In the genomic region with DNA sequence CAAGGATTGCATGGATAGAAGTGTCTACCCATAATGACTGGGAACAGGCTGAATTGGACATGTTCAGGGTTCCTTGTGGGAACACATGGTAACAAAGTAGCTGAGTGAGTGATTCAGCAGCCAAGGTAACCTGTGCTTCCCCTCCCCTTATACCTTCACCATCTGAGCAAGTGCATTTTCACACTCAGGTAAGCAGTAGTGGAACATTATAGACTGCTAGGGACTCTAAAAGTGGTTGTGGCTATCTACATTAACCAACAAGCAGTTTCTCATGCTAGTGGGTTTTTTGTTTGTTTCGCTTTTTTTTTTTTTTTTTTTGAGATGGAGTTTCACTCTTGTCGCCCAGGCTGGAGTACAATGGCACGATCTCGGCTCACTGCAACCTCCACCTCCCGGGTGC, we compare ENCODE assay signal across 24 cellular contexts. TPM values are rescaled to one million over a fixed set of nuclear protein-coding genes. Genes with fewer than 3 reads are reported as not detected.
A peak's percentile ranks its signal among the peaks of the same experiment; 100 is the strongest.
DNase-seq lines count a peak whose midpoint lies in the region; ATAC-seq, FAIRE-seq and TF ChIP-seq lines count a peak whose summit lies in the region.
"Had no signal": no experiment of that assay in that cellular context is flagged by ENCODE, and none has a peak within 500 bp of the region (broad histone marks: within the 10 kb centered on the region; RNA-seq: fewer than 3 reads in every experiment).

No MANE protein-coding gene starts in this region.

- FAIRE-seq in kidney (lab: Jason Lieb, UNC) = no peak
- FAIRE-seq: H1, HTR-8/SVneo, keratinocyte had no signal

- peaks cover 5% of the 10 kb centered on the region for H3K9me3 Mint-ChIP-seq in activated naive CD8-positive, alpha-beta T cell treated with anti-CD3 and anti-CD28 coated beads, Interleukin-2, amount 10 ng/mL, durations not matched to agents 7 days and 5 days
- peaks cover 4% of the 10 kb centered on the region for H3K9me3 Mint-ChIP-seq in activated naive CD8-positive, alpha-beta T cell treated with anti-CD3 and anti-CD28 coated beads for 36 hours
- H3K9me3 Mint-ChIP-seq in T-helper 1 cell treated with Interleukin-12 subunit alpha and Interleukin-12 subunit beta and Interleukin-4 antibody, amounts not matched to agents 30 μg/mL and 1 μg/mL, for 36 hours = peaks cover 8% of the 10 kb centered on the region

- no peaks in the 10 kb centered on the region for H3K9me3 ChIP-seq in kidney (ENCODE audit: control insufficient read depth in 1 of 2, low read length in 2 of 2)
- H3K9me3 ChIP-seq: adrenal gland, BE2C, thoracic aorta had no signal

- POLR2A ChIA-PET in activated naive CD8-positive, alpha-beta T cell treated with anti-CD3 and anti-CD28 coated beads, Interleukin-2, amount 10 ng/mL, durations not matched to agents 7 days and 5 days (lab: Charles Lee) = interaction anchor here (0.6 to 2.6 kb wide), 3 partner anchors 9 to 136 kb away, joined by 3 to 11 read pairs (median 5); a partner anchor contains a TSS

- peaks cover 23% of the 10 kb centered on the region for H3K4me1 Mint-ChIP-seq in activated naive CD8-positive, alpha-beta T cell treated with anti-CD3 and anti-CD28 coated beads, Interleukin-2, amount 10 ng/mL, durations not matched to agents 7 days and 5 days
- peaks cover 6% of the 10 kb centered on the region for H3K4me1 Mint-ChIP-seq in activated naive CD8-positive, alpha-beta T cell treated with anti-CD3 and anti-CD28 coated beads for 36 hours
- peaks cover 12% of the 10 kb centered on the region for H3K4me1 Mint-ChIP-seq in T-helper 1 cell treated with Interleukin-12 subunit alpha and Interleukin-12 subunit beta and Interleukin-4 antibody, amounts not matched to agents 30 μg/mL and 1 μg/mL, for 36 hours (ENCODE audit: low read depth)

- peak overlapping the region; percentile 69 for H3K4me3 Mint-ChIP-seq in activated naive CD8-positive, alpha-beta T cell treated with anti-CD3 and anti-CD28 coated beads, Interleukin-2, amount 10 ng/mL, durations not matched to agents 7 days and 5 days
- no peak overlapping the region for H3K4me3 Mint-ChIP-seq in activated naive CD8-positive, alpha-beta T cell treated with anti-CD3 and anti-CD28 coated beads for 36 hours
- H3K4me3 Mint-ChIP-seq in T-helper 1 cell treated with Interleukin-12 subunit alpha and Interleukin-12 subunit beta and Interleukin-4 antibody, amounts not matched to agents 30 μg/mL and 1 μg/mL, for 36 hours = no peak overlapping the region
- H3K4me3 Mint-ChIP-seq: activated T-cell treated with anti-CD3 and anti-CD28 coated beads, Interleukin-2, amount 50 U/mL, for 24 hours had no signal

- TF ChIP-seq CTCF in kidney (IDR thresholded peaks at IDR 0.05; ENCODE audit: borderline replicate concordance, extremely low read depth, insufficient read depth) = no peak

- H3K4me1 ChIP-seq in kidney (ENCODE audit: control insufficient read depth in 1 of 2, insufficient read depth in 1 of 2, low read depth in 1 of 2, low read length in 2 of 2) = no peaks in the 10 kb centered on the region
- H3K4me1 ChIP-seq: adrenal gland, BE2C, SJCRH30 had no signal

- peak; percentile 65 for ATAC-seq in activated naive CD8-positive, alpha-beta T cell treated with anti-CD3 and anti-CD28 coated beads, Interleukin-2, amount 10 ng/mL, durations not matched to agents 7 days and 5 days (ENCODE audit: low read depth)
- ATAC-seq in HG02938 (IDR thresholded peaks at IDR 0.05; ENCODE audit: unreplicated experiment) = peak; percentile 56

- peaks cover 49% of the 10 kb centered on the region for H3K36me3 Mint-ChIP-seq in activated naive CD8-positive, alpha-beta T cell treated with anti-CD3 and anti-CD28 coated beads, Interleukin-2, amount 10 ng/mL, durations not matched to agents 7 days and 5 days
- peaks cover 47% of the 10 kb centered on the region for H3K36me3 Mint-ChIP-seq in activated naive CD8-positive, alpha-beta T cell treated with anti-CD3 and anti-CD28 coated beads for 36 hours
- peaks cover 18% of the 10 kb centered on the region for H3K36me3 Mint-ChIP-seq in T-helper 1 cell treated with Interleukin-12 subunit alpha and Interleukin-12 subunit beta and Interleukin-4 antibody, amounts not matched to agents 30 μg/mL and 1 μg/mL, for 36 hours (ENCODE audit: low read depth)

- peak overlapping the region; percentile 88 for H3K27ac Mint-ChIP-seq in activated naive CD8-positive, alpha-beta T cell treated with anti-CD3 and anti-CD28 coated beads, Interleukin-2, amount 10 ng/mL, durations not matched to agents 7 days and 5 days
- H3K27ac Mint-ChIP-seq in activated naive CD8-positive, alpha-beta T cell treated with anti-CD3 and anti-CD28 coated beads for 36 hours = no peak overlapping the region
- peak overlapping the region; percentile 91 for H3K27ac Mint-ChIP-seq in T-helper 1 cell treated with Interleukin-12 subunit alpha and Interleukin-12 subunit beta and Interleukin-4 antibody, amounts not matched to agents 30 μg/mL and 1 μg/mL, for 36 hours

- H3K36me3 ChIP-seq in kidney (ENCODE audit: control insufficient read depth in 1 of 2, insufficient read depth in 2 of 2, low read length in 2 of 2) = peaks cover 0 to 16% of the 10 kb centered on the region in 2 donors

- no peak for DNase-seq in activated naive CD8-positive, alpha-beta T cell treated with anti-CD3 and anti-CD28 coated beads, Interleukin-2, amount 10 ng/mL, durations not matched to agents 7 days and 5 days
- no peak for DNase-seq in activated naive CD8-positive, alpha-beta T cell treated with anti-CD3 and anti-CD28 coated beads for 36 hours
- DNase-seq in NCI-H510A (lab: John Stamatoyannopoulos, UW) (no peak), OCI-M2 (lab: John Stamatoyannopoulos, UW; ENCODE audit: unreplicated experiment) (no peak), kidney (no peak)
- DNase-seq: activated CD4-positive, CD25-positive, alpha-beta regulatory T cell; activated CD8-positive, alpha-beta memory T cell treated with anti-CD3 and anti-CD28 coated beads for 24 hours; activated gamma-delta T cell treated with Interleukin-2 at 50 U/mL for 16 hours; activated T-cell treated with anti-CD3 and anti-CD28 coated beads, Interleukin-2, amount 50 U/mL, for 24 hours; adrenal gland; BE2C; DMS53; MM.1S; NCI-H2029 treated with DMSO at 0.1 percent for 48 hours; NCI-H69; SJCRH30; stimulated activated CD4-positive, alpha-beta T cell treated with anti-CD3 and anti-CD28 coated beads, Interleukin-15, amount 100 ng/mL, for 24 hours; stimulated activated naive CD4-positive, alpha-beta T cell treated with Interleukin-2 at 50 U/mL for 16 hours had no signal

- H3K4me3 ChIP-seq in kidney (ENCODE audit: low read length in 2 of 2) = no peak overlapping the region
- H3K4me3 ChIP-seq: adrenal gland, SJCRH30, thoracic aorta had no signal

- no peak overlapping the region for H3K9ac ChIP-seq in kidney (ENCODE audit: low read length in 2 of 2)

- no peaks in the 10 kb centered on the region for H3K27me3 Mint-ChIP-seq in activated naive CD8-positive, alpha-beta T cell treated with anti-CD3 and anti-CD28 coated beads, Interleukin-2, amount 10 ng/mL, durations not matched to agents 7 days and 5 days
- no peaks in the 10 kb centered on the region for H3K27me3 Mint-ChIP-seq in activated naive CD8-positive, alpha-beta T cell treated with anti-CD3 and anti-CD28 coated beads for 36 hours
- no peaks in the 10 kb centered on the region for H3K27me3 Mint-ChIP-seq in T-helper 1 cell treated with Interleukin-12 subunit alpha and Interleukin-12 subunit beta and Interleukin-4 antibody, amounts not matched to agents 30 μg/mL and 1 μg/mL, for 36 hours (ENCODE audit: low read depth)
- H3K27me3 Mint-ChIP-seq: activated T-cell treated with anti-CD3 and anti-CD28 coated beads, Interleukin-2, amount 50 U/mL, for 24 hours had no signal

- no peak overlapping the region for H3K27ac ChIP-seq in kidney (ENCODE audit: low read depth in 2 of 2, low read length in 2 of 2)
- H3K27ac ChIP-seq: adrenal gland, SJCRH30, thoracic aorta had no signal

- intact Hi-C loops in kidney (cut with DNase I) = no loop called here

RNA-seq across cellular contexts. Expression of a gene that starts 41.4 kb away (rescaled TPM):
- total RNA-seq in activated naive CD8-positive, alpha-beta T cell treated with anti-CD3 and anti-CD28 coated beads, Interleukin-2, amount 10 ng/mL, durations not matched to agents 7 days and 5 days = 10 to 100 TPM; 33.4 to 36.6 TPM
- 10 to 100 TPM in 1 of 2 experiments, 1 to 10 TPM in 1; 9.6 to 15.7 TPM for total RNA-seq in activated naive CD8-positive, alpha-beta T cell treated with anti-CD3 and anti-CD28 coated beads for 36 hours
- total RNA-seq in kidney = 21.8 TPM
- polyA plus RNA-seq in kidney (ENCODE audit: insufficient read depth, low read depth, low replicate concordance) = 17.3 TPM
